Comparison of ENCODE assay signal across 17 cellular contexts in genomic region chr2:67465623-67466022, GRCh38.
"Had no signal": no experiment of that assay in that cellular context is flagged by ENCODE, and none has a peak within 500 bp of the region (broad histone marks: within the 10 kb centered on the region; RNA-seq: fewer than 3 reads in every experiment).

No MANE protein-coding gene starts in this region.

- DNase-seq: activated CD4-positive, alpha-beta T cell treated with anti-CD3 and anti-CD28 coated beads, Interleukin-2, amount 50 U/mL, for 4 hours; activated T-cell treated with anti-CD3 and anti-CD28 coated beads, Interleukin-2, amount 50 U/mL, for 1 hour; amniotic stem cell; body of pancreas; central memory CD4-positive, alpha-beta T cell; effector CD4-positive, alpha-beta T cell; gastrocnemius medialis; left ventricle myocardium inferior; psoas muscle; right lobe of liver; stimulated activated CD4-positive, alpha-beta T cell treated with anti-CD3 and anti-CD28 coated beads, Interleukin-4, amount 100 ng/mL, for 1 hour; stimulated activated CD8-positive, alpha-beta memory T cell treated with anti-CD3 and anti-CD28 coated beads, Interleukin-4, amount 100 ng/mL, for 48 hours; stimulated activated naive CD8-positive, alpha-beta T cell treated with anti-CD3 and anti-CD28 coated beads, Interleukin-15, Interleukin-2, amounts not matched to agents 100 U/mL and 50 U/mL, for 24 hours; upper lobe of right lung had no signal

- H3K36me3 Mint-ChIP-seq: activated naive CD4-positive, alpha-beta T cell treated with anti-CD3 and anti-CD28 coated beads, Interleukin-2, amount 50 U/mL, for 24 hours; memory B cell had no signal

- H3K27me3 Mint-ChIP-seq: memory B cell had no signal

- H3K4me1 Mint-ChIP-seq: activated naive CD4-positive, alpha-beta T cell treated with anti-CD3 and anti-CD28 coated beads, Interleukin-2, amount 50 U/mL, for 24 hours; memory B cell had no signal

- ATAC-seq: activated CD4-positive, CD25-positive, alpha-beta regulatory T cell treated with anti-CD3 and anti-CD28 coated beads, Interleukin-2, amount 50 U/mL, for 24 hours; body of pancreas; gastrocnemius medialis; psoas muscle; right lobe of liver; stimulated activated naive CD8-positive, alpha-beta T cell treated with anti-CD3 and anti-CD28 coated beads, Interleukin-15, Interleukin-2, amounts not matched to agents 100 U/mL and 50 U/mL, for 24 hours; upper lobe of right lung had no signal

- H3K4me3 Mint-ChIP-seq: activated naive CD4-positive, alpha-beta T cell treated with anti-CD3 and anti-CD28 coated beads, Interleukin-2, amount 50 U/mL, for 24 hours; memory B cell had no signal

- H3K27ac Mint-ChIP-seq: activated naive CD4-positive, alpha-beta T cell treated with anti-CD3 and anti-CD28 coated beads, Interleukin-2, amount 50 U/mL, for 24 hours; memory B cell had no signal

- H3K9me3 Mint-ChIP-seq: activated naive CD4-positive, alpha-beta T cell treated with anti-CD3 and anti-CD28 coated beads, Interleukin-2, amount 50 U/mL, for 24 hours; memory B cell had no signal
